Comparison of ENCODE assay signal across 12 cellular contexts in genomic region chr15:85333132-85333831, GRCh38. TPM values are rescaled to one million over a fixed set of nuclear protein-coding genes. Genes with fewer than 3 reads are reported as not detected.
DNase-seq lines count a peak whose midpoint lies in the region; ATAC-seq and TF ChIP-seq lines count a peak whose summit lies in the region.
"Had no signal": no experiment of that assay in that cellular context is flagged by ENCODE, and none has a peak within 500 bp of the region (broad histone marks: within the 10 kb centered on the region; RNA-seq: fewer than 3 reads in every experiment).

No MANE protein-coding gene starts in this region.

- in situ Hi-C loops in Panc1 (cut with HindIII; ENCODE audit: low pct_unique_long_range_greater_than_20kb, low sequenced_read_pairs) = no loop called here

- peak overlapping the region; percentile 69 for H2AK5ac ChIP-seq in trophoblast cell (ENCODE audit: low read length)

- ATAC-seq in Panc1 (no peak), GM18868 (IDR thresholded peaks at IDR 0.05; ENCODE audit: unreplicated experiment) (no peak)
- ATAC-seq: GM23338 had no signal

- H3K36me3 Mint-ChIP-seq in immature natural killer cell = no peaks in the 10 kb centered on the region

- H3K27me3 Mint-ChIP-seq in immature natural killer cell (ENCODE audit: low read depth in 3 of 3) = peaks cover 0 to 6% (median 4%) of the 10 kb centered on the region in 3 donors
- H3K27me3 Mint-ChIP-seq: activated T-cell treated with anti-CD3 and anti-CD28 coated beads, Interleukin-2, amount 50 U/mL, for 24 hours had no signal

- POLR2A ChIA-PET in Panc1 (lab: Charles Lee) = interaction anchor here (0.6 kb wide), 1 partner anchor 144 kb away, joined by 4 read pairs; no protein-coding TSS in a partner anchor

- H3K4me1 Mint-ChIP-seq in immature natural killer cell = peaks cover 26% of the 10 kb centered on the region in 2 donors

- no peak overlapping the region for H3K23ac ChIP-seq in trophoblast cell (ENCODE audit: low read length)

- CTCF ChIA-PET in Panc1 (lab: Charles Lee) = interaction anchor here (0.5 kb wide), 1 partner anchor 9 kb away, joined by 3 read pairs; no protein-coding TSS in a partner anchor

- peak overlapping the region; percentile 19 for H3K4me2 ChIP-seq in trophoblast cell (ENCODE audit: low read length)
- H3K4me2 ChIP-seq: GM23338 had no signal

- peak overlapping the region; percentile 88 for H2BK12ac ChIP-seq in trophoblast cell (ENCODE audit: low read length)

- no peaks in the 10 kb centered on the region for H3K9me3 ChIP-seq in Panc1 (ENCODE audit: control insufficient read depth, insufficient read depth, low read depth, low read length)
- H3K9me3 ChIP-seq in trophoblast cell (ENCODE audit: insufficient read depth, low read depth, low read length) = no peaks in the 10 kb centered on the region
- H3K9me3 ChIP-seq: thoracic aorta had no signal

- H2BK120ac ChIP-seq in trophoblast cell (ENCODE audit: insufficient read depth, low read length, poor library complexity) = peak overlapping the region; percentile 88

- H3K9ac ChIP-seq in trophoblast cell (ENCODE audit: low read length) = no peak overlapping the region

- H3K4me3 Mint-ChIP-seq in immature natural killer cell = no peak overlapping the region
- H3K4me3 Mint-ChIP-seq: activated T-cell treated with anti-CD3 and anti-CD28 coated beads, Interleukin-2, amount 50 U/mL, for 24 hours; GM23338 had no signal

- peak overlapping the region; percentile 18 for H3K27ac ChIP-seq in Panc1 (ENCODE audit: low read length)
- peak overlapping the region; percentile 78 for H3K27ac ChIP-seq in trophoblast cell (ENCODE audit: low read depth, low read length)
- no peak overlapping the region for H3K27ac ChIP-seq in dorsolateral prefrontal cortex
- H3K27ac ChIP-seq: coronary artery, thoracic aorta had no signal

- TF ChIP-seq CTCF in Panc1 (IDR thresholded peaks at IDR 0.05) (no peak), fibroblast of mammary gland (conservative IDR thresholded peaks at IDR 0.05; ENCODE audit: control insufficient read depth, insufficient read depth, low read depth, low read length) (no peak), dorsolateral prefrontal cortex (IDR thresholded peaks at IDR 0.05 in 54 of 56, conservative IDR thresholded peaks at IDR 0.05 in 2 of 56; ENCODE audit: low read depth in 1 of 56, partially characterized antibody in 56 of 56) (no peak)

- H3K4me1 ChIP-seq in Panc1 (ENCODE audit: control insufficient read depth, insufficient read depth, low read length) = peaks cover 51% of the 10 kb centered on the region
- peaks cover 30 to 31% of the 10 kb centered on the region in 2 experiments for H3K4me1 ChIP-seq in trophoblast cell (ENCODE audit: control insufficient read depth in 1 of 2, insufficient read depth in 2 of 2, low read length in 2 of 2)

- DNase-seq in EL = peak; percentile 86
- DNase-seq in Panc1 (ENCODE audit: low read depth, low spot score) = no peak
- peak; percentile 84 for DNase-seq in fibroblast of mammary gland (ENCODE audit: low read depth)
- peak; percentile 91 to 95 for DNase-seq in trophoblast cell
- DNase-seq in dorsolateral prefrontal cortex = no peak
- DNase-seq in immature natural killer cell = no peak
- DNase-seq: activated T-cell treated with anti-CD3 and anti-CD28 coated beads, Interleukin-2, amount 50 U/mL, for 24 hours; DND-41 had no signal

- intact Hi-C loops in Panc1 (cut with micrococcal nuclease; ENCODE audit: unreplicated experiment) (loop anchor here (2.0 to 5.0 kb wide), 2 partner anchors 48 to 154 kb away; partner anchors contain the start of gene AKAP13), dorsolateral prefrontal cortex (cut with DNase I) (no loop called here)

- no TSS peak for BruUV-seq in Panc1 (replicated peaks; lab: Mats Ljungman, UMichigan)

- peaks cover 27% of the 10 kb centered on the region for H3K79me1 ChIP-seq in trophoblast cell (ENCODE audit: low read length)

- H4K91ac ChIP-seq in trophoblast cell (ENCODE audit: low read depth, low read length) = peak overlapping the region; percentile 32

- no peak overlapping the region for H3K27ac Mint-ChIP-seq in immature natural killer cell
- H3K27ac Mint-ChIP-seq: activated T-cell treated with anti-CD3 and anti-CD28 coated beads, Interleukin-2, amount 50 U/mL, for 24 hours; GM23338 had no signal

- no peak overlapping the region for H3K14ac ChIP-seq in trophoblast cell (ENCODE audit: low read length)

- H2AFZ ChIP-seq in trophoblast cell (ENCODE audit: insufficient read depth, low read length, poor library complexity) = no peak overlapping the region
- H2AFZ ChIP-seq: GM23338 had no signal

- H3K79me2 ChIP-seq in trophoblast cell (ENCODE audit: control insufficient read depth, insufficient read depth, low read length, poor library complexity) = no peaks in the 10 kb centered on the region

- no peak overlapping the region for H4K8ac ChIP-seq in trophoblast cell (ENCODE audit: low read depth, low read length)

- no peaks in the 10 kb centered on the region for H3K9me3 Mint-ChIP-seq in immature natural killer cell
- H3K9me3 Mint-ChIP-seq: activated T-cell treated with anti-CD3 and anti-CD28 coated beads, Interleukin-2, amount 50 U/mL, for 24 hours; GM23338 had no signal

- H3K36me3 ChIP-seq in Panc1 (ENCODE audit: control insufficient read depth, insufficient read depth, low read length) (no peaks in the 10 kb centered on the region), trophoblast cell (ENCODE audit: control insufficient read depth in 1 of 2, insufficient read depth in 2 of 2, low read length in 2 of 2) (no peaks in the 10 kb centered on the region)
- H3K36me3 ChIP-seq: thoracic aorta had no signal

- H3K4me3 ChIP-seq in Panc1 (ENCODE audit: low read depth in 2 of 2, low read length in 2 of 2) (no peak overlapping the region), fibroblast of mammary gland (ENCODE audit: control insufficient read depth, low read depth, low read length) (no peak overlapping the region), trophoblast cell (ENCODE audit: low read depth, low read length) (no peak overlapping the region), dorsolateral prefrontal cortex (no peak overlapping the region)
- H3K4me3 ChIP-seq: coronary artery, GM23338, thoracic aorta had no signal

- H3K27me3 ChIP-seq in Panc1 (ENCODE audit: control insufficient read depth, insufficient read depth, low read length) (no peaks in the 10 kb centered on the region), trophoblast cell (ENCODE audit: insufficient read depth, low read length) (no peaks in the 10 kb centered on the region), dorsolateral prefrontal cortex (peaks cover 0 to 3% (median 0%) of the 10 kb centered on the region in 45 donors)

- peak overlapping the region; percentile 87 for H2BK5ac ChIP-seq in trophoblast cell (ENCODE audit: low read depth, low read length, poor library complexity)

- H3K18ac ChIP-seq in trophoblast cell (ENCODE audit: low read length) = no peak overlapping the region

- peak overlapping the region; percentile 6 for H3K4ac ChIP-seq in trophoblast cell (ENCODE audit: low read depth, low read length)

- no CpG with 5 or more reads among the region's 6 CpGs for WGBS in trophoblast cell (ENCODE audit: extremely low coverage, insufficient coverage, insufficient read length)

- no peak overlapping the region for H4K12ac ChIP-seq in trophoblast cell (ENCODE audit: low read depth, low read length)

RNA-seq across cellular contexts. Expression of gene AKAP13, which starts 47.1 kb away (rescaled TPM):
- total RNA-seq in Panc1 (2021; ENCODE audit: unreplicated experiment) (94.2 TPM), dorsolateral prefrontal cortex (100 to 1,000 TPM in 2 of 120 experiments, 10 to 100 TPM in 118; 42.6 to 104 (median 65.3) TPM)
- polyA plus RNA-seq in Panc1 (2012; ENCODE audit: insufficient read length) = 45.1 TPM
- 24.8 and 27.3 TPM in 2 replicates for polyA plus RNA-seq in trophoblast cell (2013)
- polyA plus RNA-seq in immature natural killer cell = 100 to 1,000 TPM; 104 to 327 (median 112) TPM

Comparison
In these comparisons a context has a peak if more than half of its experiments do, and no peak if none do; other contexts are left out.
1. DNase-seq: peak in EL (single experiment), fibroblast of mammary gland (single experiment) and trophoblast cell (2 of 2); none in Panc1 (single experiment), dorsolateral prefrontal cortex (0 of 10) and immature natural killer cell (0 of 3).
2. H3K27ac ChIP-seq: peak in Panc1 (single experiment) and trophoblast cell (single experiment); none in dorsolateral prefrontal cortex (0 of 59).